In genomic region chr3:105970283-105970682, GRCh38 we compare ENCODE assay signal across 11 cellular contexts.
DNase-seq lines count a peak whose midpoint lies in the region; ATAC-seq, FAIRE-seq and TF ChIP-seq lines count a peak whose summit lies in the region.
"Had no signal": no experiment of that assay in that cellular context is flagged by ENCODE, and none has a peak within 500 bp of the region (broad histone marks: within the 10 kb centered on the region; RNA-seq: fewer than 3 reads in every experiment).

No MANE protein-coding gene starts in this region.

- no peaks in the 10 kb centered on the region for H3K79me2 ChIP-seq in HepG2 (ENCODE audit: insufficient read depth, low read length)

- peak overlapping the region; percentile 23; the same call in 1 of the 2 replicates for H3K4me2 ChIP-seq in HepG2 (ENCODE audit: low read depth, low read length)

- H3K36me3 Mint-ChIP-seq in endodermal cell (ENCODE audit: low read depth) = peaks cover 11% of the 10 kb centered on the region

- TF ChIP-seq POLR2A in HepG2 (IDR thresholded peaks at IDR 0.05; ENCODE audit: insufficient read depth in 1 of 2, low read depth in 2 of 2, low read length in 2 of 2) (no peak), Peyer's patch (IDR thresholded peaks at IDR 0.05) (no peak)

- DNase-seq in BJ (ENCODE audit: low read depth) = peak; percentile 67
- DNase-seq in astrocyte of the cerebellum (ENCODE audit: low read depth) = peak; percentile 13
- no peak for DNase-seq in HepG2 (ENCODE audit: low spot score)
- no peak for DNase-seq in Peyer's patch
- no peak for DNase-seq in endodermal cell
- no peak for DNase-seq in stimulated activated CD8-positive, alpha-beta memory T cell treated with anti-CD3 and anti-CD28 coated beads, Interleukin-4, amount 100 ng/mL, for 48 hours
- DNase-seq: activated CD4-positive, alpha-beta memory T cell treated with anti-CD3 and anti-CD28 coated beads for 36 hours; NCI-H82; stimulated activated naive CD8-positive, alpha-beta T cell treated with anti-CD3 and anti-CD28 coated beads, Interleukin-15, Interleukin-2, amounts not matched to agents 100 U/mL and 50 U/mL, for 24 hours had no signal

- TF ChIP-seq RAD21 in Ishikawa (IDR thresholded peaks at IDR 0.05; ENCODE audit: low read depth) (no peak), HepG2 (CRISPR knock-in tag; IDR thresholded peaks at IDR 0.05) (no peak)

- 0% methylated on average over 1 of the region's 1 CpG for WGBS in HepG2 (ENCODE audit: low lambda C conversion rate)
- WGBS in endodermal cell (ENCODE audit: insufficient coverage in 1 of 2, insufficient read length in 1 of 2), 2 experiments = 64 to 71% methylated on average over 1 of the region's 1 CpG

- no peak overlapping the region for H3K4me3 Mint-ChIP-seq in endodermal cell
- H3K4me3 Mint-ChIP-seq: activated CD4-positive, alpha-beta memory T cell treated with anti-CD3 and anti-CD28 coated beads for 36 hours had no signal

- intact Hi-C loops in HepG2 (cut with micrococcal nuclease; ENCODE audit: unreplicated experiment) = no loop called here

- BruUV-seq in HepG2 (replicated peaks; lab: Mats Ljungman, UMichigan) = no TSS peak

- H3K9me3 ChIP-seq in HepG2 (ENCODE audit: low read length) (peaks cover 22% of the 10 kb centered on the region), Peyer's patch (peaks cover 0 to 4% (median 0%) of the 10 kb centered on the region in 4 donors), endodermal cell (ENCODE audit: control insufficient read depth, low read length) (peaks cover 24% of the 10 kb centered on the region)

- no peak overlapping the region for H2AFZ ChIP-seq in HepG2 (ENCODE audit: low read length)

- H3K9me3 Mint-ChIP-seq in endodermal cell = peaks cover 26% of the 10 kb centered on the region

- H3K27me3 ChIP-seq in BJ (ENCODE audit: control insufficient read depth, insufficient read depth, low read length) (no peaks in the 10 kb centered on the region), HepG2 (ENCODE audit: control insufficient read depth in 1 of 2, insufficient read depth in 2 of 2, low read length in 2 of 2) (0 out of 5 replicates have a peak, but pooled peaks cover 0 to 4% of the 10 kb centered on the region in 2 experiments), Peyer's patch (no peaks in the 10 kb centered on the region), endodermal cell (ENCODE audit: control insufficient read depth, insufficient read depth, low read length, poor library complexity, severe bottlenecking) (no peaks in the 10 kb centered on the region)

- TF ChIP-seq CTCF in BJ (IDR thresholded peaks at IDR 0.05; ENCODE audit: insufficient read depth, low read depth, low read length) (no peak), astrocyte of the cerebellum (IDR thresholded peaks at IDR 0.05; ENCODE audit: low read depth, low read length, missing control alignments) (no peak), HepG2 (CRISPR knock-in tag; IDR thresholded peaks at IDR 0.05) (no peak), Peyer's patch (IDR thresholded peaks at IDR 0.05) (no peak), endodermal cell (conservative IDR thresholded peaks at IDR 0.05) (no peak)

- CTCF ChIA-PET in BJ (lab: Yijun Ruan, JAX) = interaction anchor here (0.6 to 0.9 kb wide), 2 partner anchors 107 to 462 kb away, joined by 3 read pairs; no protein-coding TSS in a partner anchor
- CTCF ChIA-PET in HepG2 (lab: Yijun Ruan, JAX; ENCODE audit: low intra/inter-chr PET ratio, low total read pairs) = no interaction called here

- TF ChIP-seq EP300 in Ishikawa (IDR thresholded peaks at IDR 0.05; ENCODE audit: borderline replicate concordance) (peak; percentile 55; the same call in 1 of the 2 replicates), HepG2 (IDR thresholded peaks at IDR 0.05; ENCODE audit: low read depth in 2 of 2, low read length in 2 of 2) (no peak), HepG2 (CRISPR knock-in tag; IDR thresholded peaks at IDR 0.05; ENCODE audit: borderline replicate concordance) (no peak)

- in situ Hi-C loops in astrocyte of the cerebellum (cut with HindIII; ENCODE audit: low sequenced_read_pairs) (loop anchor here (5.0 kb wide), 1 partner anchor 48 kb away; no protein-coding TSS in a partner anchor), HepG2 (cut with HindIII; ENCODE audit: extremely low pct_ligation_motif_present, low pct_unique_long_range_greater_than_20kb) (no loop called here)

- no peaks in the 10 kb centered on the region for H3K4me1 Mint-ChIP-seq in endodermal cell

- H3K4me3 ChIP-seq in BJ (ENCODE audit: low read depth, low read length) (no peak overlapping the region), astrocyte of the cerebellum (ENCODE audit: low read depth, low read length) (no peak overlapping the region), HepG2 (replicated peaks in 1 of 3; ENCODE audit: insufficient read depth in 1 of 3, low read depth in 2 of 3, low read length in 3 of 3) (no peak overlapping the region), Peyer's patch (no peak overlapping the region), endodermal cell (ENCODE audit: low read length) (no peak overlapping the region)

- H4K20me1 ChIP-seq in HepG2 (ENCODE audit: insufficient read depth, low read length) = no peaks in the 10 kb centered on the region

- ATAC-seq in HepG2 (no peak), HG03432 (IDR thresholded peaks at IDR 0.05; ENCODE audit: unreplicated experiment) (no peak)
- ATAC-seq: stimulated activated naive CD8-positive, alpha-beta T cell treated with anti-CD3 and anti-CD28 coated beads, Interleukin-15, Interleukin-2, amounts not matched to agents 100 U/mL and 50 U/mL, for 24 hours had no signal

- peaks cover 5% of the 10 kb centered on the region for H3K27me3 Mint-ChIP-seq in endodermal cell (ENCODE audit: insufficient read depth)
- H3K27me3 Mint-ChIP-seq: activated CD4-positive, alpha-beta memory T cell treated with anti-CD3 and anti-CD28 coated beads for 36 hours had no signal

- POLR2A ChIA-PET in BJ (lab: Charles Lee) (no interaction called here), HepG2 (lab: Yijun Ruan, JAX) (no interaction called here)

- H3K27ac ChIP-seq in HepG2 (ENCODE audit: extremely low read length, insufficient read depth, low read length) (no peak overlapping the region), Peyer's patch (no peak overlapping the region), endodermal cell (ENCODE audit: low read depth, low read length) (no peak overlapping the region)

- H3K36me3 ChIP-seq in BJ (ENCODE audit: control insufficient read depth, insufficient read depth, low read length) = no peaks in the 10 kb centered on the region
- H3K36me3 ChIP-seq in HepG2 (replicated peaks in 1 of 2; ENCODE audit: control insufficient read depth in 1 of 2, insufficient read depth in 2 of 2, low read length in 2 of 2) = no peaks in the 10 kb centered on the region
- H3K36me3 ChIP-seq in Peyer's patch = no peaks in the 10 kb centered on the region
- no peaks in the 10 kb centered on the region for H3K36me3 ChIP-seq in endodermal cell (ENCODE audit: control insufficient read depth, insufficient read depth, low read length)

- H3K27ac Mint-ChIP-seq in endodermal cell = no peak overlapping the region
- H3K27ac Mint-ChIP-seq: activated CD4-positive, alpha-beta memory T cell treated with anti-CD3 and anti-CD28 coated beads for 36 hours had no signal

- FAIRE-seq in HepG2 (lab: Jason Lieb, UNC) = no peak

- H3K9ac ChIP-seq in HepG2 (ENCODE audit: insufficient read depth, low read depth, low read length) = no peak overlapping the region
- no peak overlapping the region for H3K9ac ChIP-seq in endodermal cell (ENCODE audit: extremely low read depth, low read length, poor library complexity, severe bottlenecking)

- H3K4me1 ChIP-seq in HepG2 (ENCODE audit: insufficient read depth, low read length) (no peaks in the 10 kb centered on the region), Peyer's patch (no peaks in the 10 kb centered on the region), endodermal cell (ENCODE audit: control insufficient read depth, insufficient read depth, low read length) (no peaks in the 10 kb centered on the region)

TF ChIP-seq in Ishikawa, 13 proteins besides CTCF, POLR2A, EP300 and RAD21 (continues in another document):
- TF ChIP-seq CEBPB (IDR thresholded peaks at IDR 0.05) = peak; percentile 98

TF ChIP-seq in HepG2, 621 proteins besides CTCF, POLR2A, EP300 and RAD21 (continues in another document):
- TF ChIP-seq FOXP1 (IDR thresholded peaks at IDR 0.05) = no peak
- no peak for TF ChIP-seq FOXP1 (CRISPR knock-in tag; IDR thresholded peaks at IDR 0.05)
- peak; percentile 39; the same call in 1 of the 2 replicates for TF ChIP-seq SOX5 (CRISPR knock-in tag; IDR thresholded peaks at IDR 0.05; ENCODE audit: borderline replicate concordance)
- peak; percentile 94 for TF ChIP-seq CEBPG (CRISPR knock-in tag; IDR thresholded peaks at IDR 0.05)
- TF ChIP-seq ZNF644 (CRISPR knock-in tag; IDR thresholded peaks at IDR 0.05; ENCODE audit: low read depth) = 0 out of 2 replicates have a peak, but pooled peaks have one; percentile 26
- TF ChIP-seq ZNF431 (CRISPR knock-in tag; IDR thresholded peaks at IDR 0.05; ENCODE audit: borderline replicate concordance, low read depth) = no peak
- TF ChIP-seq ZNF7 (CRISPR knock-in tag; IDR thresholded peaks at IDR 0.05) = peak; percentile 90
- no peak for TF ChIP-seq SOX13 (IDR thresholded peaks at IDR 0.05)
- TF ChIP-seq SOX13 (CRISPR knock-in tag; conservative IDR thresholded peaks at IDR 0.05 in 1 of 2, IDR thresholded peaks at IDR 0.05 in 1 of 2) = peak in 1 of 2 experiments; percentile 26; a peak in 1 of 4 replicates
- no peak for TF ChIP-seq MAFF (IDR thresholded peaks at IDR 0.05; ENCODE audit: low read depth, low read length)
- peak in 1 of 2 experiments; percentile 98; a peak in 2 of 4 replicates for TF ChIP-seq ATF4 (CRISPR knock-in tag; IDR thresholded peaks at IDR 0.05)
- TF ChIP-seq HNF4A (CRISPR knock-in tag; IDR thresholded peaks at IDR 0.05) = no peak
- TF ChIP-seq CEBPB (IDR thresholded peaks at IDR 0.05; ENCODE audit: borderline replicate concordance, low read depth, low read length) = peak; percentile 95
- TF ChIP-seq ZNF138 (CRISPR knock-in tag; IDR thresholded peaks at IDR 0.05; ENCODE audit: low read depth) = no peak
- TF ChIP-seq GATAD2A (CRISPR knock-in tag; IDR thresholded peaks at IDR 0.05) = 0 out of 2 replicates have a peak, but pooled peaks have one; percentile 22
- no peak for TF ChIP-seq SOX6 (IDR thresholded peaks at IDR 0.05)
- TF ChIP-seq SOX6 (CRISPR knock-in tag; IDR thresholded peaks at IDR 0.05) = peak; percentile 65
- TF ChIP-seq IKZF4 (CRISPR knock-in tag; IDR thresholded peaks at IDR 0.05; ENCODE audit: borderline replicate concordance, low read depth, not compliant biosample characterization) = no peak
- TF ChIP-seq NAIF1 (CRISPR knock-in tag; IDR thresholded peaks at IDR 0.05; ENCODE audit: borderline replicate concordance) = no peak

Comparison
In these comparisons a context has a peak if more than half of its experiments do, and no peak if none do; other contexts are left out.
1. DNase-seq: peak in BJ (single experiment) and astrocyte of the cerebellum (single experiment); none in HepG2 (single experiment), Peyer's patch (0 of 3), endodermal cell (single experiment) and stimulated activated CD8-positive, alpha-beta memory T cell treated with anti-CD3 and anti-CD28 coated beads, Interleukin-4, amount 100 ng/mL, for 48 hours (single experiment).